19 cellular contexts compared by ENCODE assay signal in the genomic region with DNA sequence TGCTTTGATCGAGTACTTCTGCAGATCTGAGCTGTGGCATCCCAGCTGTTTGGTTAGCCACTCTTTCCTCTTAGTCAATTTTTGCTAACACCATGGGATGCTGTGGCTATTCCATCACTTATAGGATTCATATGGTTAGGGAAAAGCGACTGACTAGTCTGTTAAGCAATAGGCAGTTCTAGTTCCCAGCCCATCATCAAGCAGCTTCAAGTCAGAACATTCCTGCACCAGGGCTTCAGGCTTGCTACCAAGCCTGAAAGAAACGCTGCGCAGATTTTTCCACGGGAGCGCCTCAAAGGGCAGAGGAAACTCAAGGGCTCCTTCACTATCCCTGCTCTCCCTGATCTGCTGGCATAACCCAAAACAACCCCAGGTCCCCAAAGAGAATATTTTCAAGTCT.
DNase-seq lines count a peak whose midpoint lies in the region; ATAC-seq and TF ChIP-seq lines count a peak whose summit lies in the region.
"Had no signal": no experiment of that assay in that cellular context is flagged by ENCODE, and none has a peak within 500 bp of the region (broad histone marks: within the 10 kb centered on the region; RNA-seq: fewer than 3 reads in every experiment).

No MANE protein-coding gene starts in this region.

- intact Hi-C loops in sciatic nerve (cut with DNase I) = no loop called here

- H3K4me3 ChIP-seq in AG10803 (ENCODE audit: low read length) = no peak overlapping the region
- H3K4me3 ChIP-seq: BLaER1, GM12878, GM23338 had no signal

- TF ChIP-seq CTCF in AG10803 (conservative IDR thresholded peaks at IDR 0.05; ENCODE audit: low read length) = no peak

- DNase-seq in AG10803 (ENCODE audit: low read depth) (peak; percentile 82), amniotic epithelial cell (ENCODE audit: low read depth) (peak; percentile 51), fibroblast of the conjunctiva (ENCODE audit: low read depth) (peak; percentile 6), sciatic nerve (ENCODE audit: low spot score) (no peak), GDM1 (lab: John Stamatoyannopoulos, UW) (no peak)
- DNase-seq: ACHN; AML-193; Caco-2; CD8-positive, alpha-beta memory T cell; DND-41; GF-D8; H7; IMR-90 had no signal

- peak; percentile 60 for ATAC-seq in sciatic nerve
- no peak for ATAC-seq in GM19351 (IDR thresholded peaks at IDR 0.05; ENCODE audit: unreplicated experiment)
- ATAC-seq in HG02885 (IDR thresholded peaks at IDR 0.05; ENCODE audit: poor library complexity, unreplicated experiment) = no peak
- ATAC-seq in HG02884 (IDR thresholded peaks at IDR 0.05; ENCODE audit: unreplicated experiment) = no peak
- ATAC-seq: GM12878, GM23338 had no signal

Comparison
In these comparisons a context has a peak if more than half of its experiments do, and no peak if none do; other contexts are left out.
1. DNase-seq: peak in AG10803 (single experiment), amniotic epithelial cell (single experiment) and fibroblast of the conjunctiva (single experiment); none in sciatic nerve (single experiment) and GDM1 (single experiment).